ENCODE assay signal across 8 cellular contexts in the genomic region with DNA sequence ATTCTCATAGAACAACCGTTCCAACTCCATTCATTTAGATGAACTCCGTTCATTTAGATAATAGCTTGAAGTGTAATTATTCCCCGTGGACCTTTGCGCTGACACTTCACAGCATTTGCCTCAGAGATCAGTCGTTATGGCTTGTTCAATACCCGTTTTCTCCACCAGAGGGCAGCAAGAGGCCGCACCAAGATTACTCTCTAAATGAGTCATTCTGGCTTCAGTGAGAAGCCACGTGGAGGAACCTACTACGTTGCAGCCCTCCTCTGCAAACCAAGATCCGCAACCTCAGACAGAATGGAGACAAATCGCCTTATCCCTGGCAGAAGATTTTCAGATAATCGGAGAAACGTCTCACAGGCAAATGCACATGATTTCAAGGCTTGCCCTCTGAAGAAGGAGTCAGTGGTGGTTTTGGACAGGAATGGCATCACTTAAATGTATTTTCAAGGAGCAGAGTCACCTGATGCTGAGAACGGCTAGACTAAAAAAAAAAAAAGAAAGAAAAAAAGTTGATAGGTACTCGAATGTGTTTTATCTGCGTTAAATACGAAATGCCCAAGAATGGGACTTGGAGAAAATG.
DNase-seq lines count a peak whose midpoint lies in the region; ATAC-seq and TF ChIP-seq lines count a peak whose summit lies in the region.

No MANE protein-coding gene starts in this region.

- H3K79me2 ChIP-seq in KMS-11 (ENCODE audit: insufficient read depth, low read depth): no peaks in the 10 kb centered on the region

- peak overlapping the region; percentile 72 for H2AFZ ChIP-seq in KMS-11 (ENCODE audit: low read depth)

- H3K36me3 ChIP-seq in KMS-11 (ENCODE audit: insufficient read depth) (no peaks in the 10 kb centered on the region), Peyer's patch (no peaks in the 10 kb centered on the region), neutrophil (no peaks in the 10 kb centered on the region), stomach smooth muscle (ENCODE audit: control insufficient read depth in 2 of 2, insufficient read depth in 2 of 2, low read length in 2 of 2) (no peaks in the 10 kb centered on the region)

- peaks cover 7% of the 10 kb centered on the region for H3K4me1 ChIP-seq in KMS-11 (ENCODE audit: low read depth, poor library complexity, severe bottlenecking)
- peaks cover 0 to 6% (median 2%) of the 10 kb centered on the region in 4 donors for H3K4me1 ChIP-seq in Peyer's patch
- peaks cover 17 to 23% of the 10 kb centered on the region in 2 experiments for H3K4me1 ChIP-seq in neutrophil (ENCODE audit: control insufficient read depth in 1 of 2, insufficient read depth in 1 of 2, low read depth in 1 of 2, low read length in 1 of 2)
- peaks cover 11% of the 10 kb centered on the region for H3K4me1 ChIP-seq in stomach smooth muscle (ENCODE audit: control insufficient read depth, insufficient read depth, low read length)

- no peak for TF ChIP-seq POLR2A in Peyer's patch (IDR thresholded peaks at IDR 0.05)

- ATAC-seq in GM21737 (IDR thresholded peaks at IDR 0.05; ENCODE audit: unreplicated experiment): peak; percentile 93

- peak overlapping the region; percentile 54 for H3K4me2 ChIP-seq in KMS-11

- H3K9me3 ChIP-seq in Peyer's patch (no peaks in the 10 kb centered on the region), neutrophil (no peaks in the 10 kb centered on the region), stomach smooth muscle (ENCODE audit: control insufficient read depth in 2 of 2, low read length in 2 of 2) (no peaks in the 10 kb centered on the region)

- H3K9ac ChIP-seq in KMS-11: peak overlapping the region; percentile 19; the same call in 1 of the 2 replicates
- peak overlapping the region in 1 of 2 donors; percentile 51 for H3K9ac ChIP-seq in stomach smooth muscle (ENCODE audit: low read length in 2 of 2)

- no peaks in the 10 kb centered on the region for H4K20me1 ChIP-seq in KMS-11 (ENCODE audit: insufficient read depth)

- H3K4me3 ChIP-seq in KMS-11 (IDR thresholded peaks at IDR 0.05; ENCODE audit: insufficient read depth, low read depth, low read length) (no peak overlapping the region), Peyer's patch (no peak overlapping the region), fibroblast of the aortic adventitia (ENCODE audit: low read depth, low read length) (no peak overlapping the region), neutrophil (ENCODE audit: low read depth in 1 of 2, low read length in 1 of 2) (no peak overlapping the region), stomach smooth muscle (ENCODE audit: low read length in 2 of 2) (peak overlapping the region; percentile 57)

- H3K27ac ChIP-seq in KMS-11 (no peak overlapping the region), Peyer's patch (peak overlapping the region in 1 of 4 donors; percentile 33), neutrophil (no peak overlapping the region), stomach smooth muscle (ENCODE audit: low read length) (peak overlapping the region; percentile 46)

- TF ChIP-seq CTCF in KMS-11 (conservative IDR thresholded peaks at IDR 0.05; ENCODE audit: low read depth, low read length): peak; percentile 99
- peak; percentile 88 to 99 (median 96) for TF ChIP-seq CTCF in Peyer's patch (IDR thresholded peaks at IDR 0.05)
- TF ChIP-seq CTCF in fibroblast of the aortic adventitia (IDR thresholded peaks at IDR 0.05; ENCODE audit: insufficient read depth, low read length): peak; percentile 79
- peak; percentile 93 for TF ChIP-seq CTCF in neutrophil (IDR thresholded peaks at IDR 0.05)

- DNase-seq in DMS79 (lab: John Stamatoyannopoulos, UW) (peak; percentile 47), Peyer's patch (peak; percentile 73 to 95 (median 85)), fibroblast of the aortic adventitia (ENCODE audit: low read depth) (peak; percentile 87)
- DNase-seq in activated T-cell treated with anti-CD3 and anti-CD28 coated beads, Interleukin-2, amount 50 U/mL, for 48 hours: peak; percentile 92 to 94

- H3K27me3 ChIP-seq in KMS-11 (ENCODE audit: insufficient read depth, low read depth) (no peaks in the 10 kb centered on the region), Peyer's patch (no peaks in the 10 kb centered on the region), neutrophil (no peaks in the 10 kb centered on the region), stomach smooth muscle (ENCODE audit: control insufficient read depth in 1 of 2, insufficient read depth in 2 of 2, low read length in 2 of 2) (no peaks in the 10 kb centered on the region)

Comparison
In these comparisons a context has a peak if more than half of its experiments do, and no peak if none do; other contexts are left out.
1. H3K4me3 ChIP-seq: peak in stomach smooth muscle (2 of 2); none in KMS-11 (single experiment), Peyer's patch (0 of 4), fibroblast of the aortic adventitia (single experiment) and neutrophil (0 of 2).
2. Peak in every context shown above with its lines, with median percentiles within 50 percentile points of each other: DNase-seq and CTCF ChIP-seq.